8 cellular contexts compared by ENCODE assay signal in the genomic region with DNA sequence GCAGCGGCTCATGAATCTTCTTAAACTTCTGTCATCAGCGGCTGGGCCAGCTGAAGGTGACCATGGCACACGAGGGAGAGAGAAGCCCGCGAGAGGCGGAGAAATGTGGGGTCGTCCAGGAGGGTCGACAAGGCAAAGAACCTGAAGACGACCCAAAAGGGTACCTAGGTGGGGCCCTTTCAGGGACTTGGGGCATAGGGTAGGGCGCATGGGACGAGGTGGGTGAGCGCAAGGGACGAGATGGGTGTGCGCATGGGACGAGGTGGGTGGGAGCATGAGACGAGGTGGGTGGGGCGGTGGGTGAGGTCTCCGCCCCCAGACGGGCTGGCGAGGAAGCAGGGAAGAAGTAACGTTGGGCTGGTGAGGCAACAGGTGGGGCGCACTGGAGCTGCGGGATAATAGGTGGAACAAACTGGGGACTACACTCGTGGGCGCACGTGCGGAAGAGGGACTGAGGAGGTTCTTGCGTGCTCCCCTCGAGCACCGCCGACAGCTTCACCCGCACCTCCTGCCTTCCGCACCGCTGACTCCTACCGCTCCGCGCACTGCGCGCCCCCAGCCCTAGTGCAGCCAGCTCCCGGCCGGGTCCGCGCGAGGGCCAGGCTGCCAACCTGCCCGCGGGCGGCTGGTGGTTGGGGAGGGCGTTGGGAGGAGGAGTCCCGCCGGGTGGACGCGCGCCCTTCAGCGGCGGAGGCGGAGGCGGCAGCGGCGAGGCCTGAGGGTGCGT. TPM values are rescaled to one million over a fixed set of nuclear protein-coding genes. Genes with fewer than 3 reads are reported as not detected.
DNase-seq lines count a peak whose midpoint lies in the region; ATAC-seq and TF ChIP-seq lines count a peak whose summit lies in the region.

No MANE protein-coding gene starts in this region.

- no peak overlapping the region for H3K4ac ChIP-seq in neuronal stem cell (ENCODE audit: low read length)

- no peaks in the 10 kb centered on the region for H3K79me1 ChIP-seq in neuronal stem cell (ENCODE audit: low read depth, low read length)

- peak overlapping the region; percentile 100 for H3K27ac ChIP-seq in foreskin keratinocyte
- H3K27ac ChIP-seq in neuronal stem cell (replicated peaks; ENCODE audit: low read length) = no peak overlapping the region

- peaks cover 13% of the 10 kb centered on the region for H3K27me3 Mint-ChIP-seq in activated T-cell treated with anti-CD3 and anti-CD28 coated beads, Interleukin-2, amount 50 U/mL, for 4 hours (ENCODE audit: low read depth)

- peak overlapping the region; percentile 85 for H3K23ac ChIP-seq in neuronal stem cell (ENCODE audit: low read depth, low read length, poor library complexity)

- peak overlapping the region; percentile 84 for H3K4me3 Mint-ChIP-seq in activated T-cell treated with anti-CD3 and anti-CD28 coated beads, Interleukin-2, amount 50 U/mL, for 4 hours

- no peak overlapping the region for H2BK15ac ChIP-seq in neuronal stem cell (ENCODE audit: low read length)

- TF ChIP-seq CTCF in foreskin keratinocyte (conservative IDR thresholded peaks at IDR 0.05) = peak; percentile 30

- H4K8ac ChIP-seq in neuronal stem cell (ENCODE audit: low read depth, low read length) = no peak overlapping the region

- no peaks in the 10 kb centered on the region for H3K36me3 Mint-ChIP-seq in activated T-cell treated with anti-CD3 and anti-CD28 coated beads, Interleukin-2, amount 50 U/mL, for 4 hours (ENCODE audit: insufficient read depth)

- H3K9ac ChIP-seq in neuronal stem cell (ENCODE audit: low read depth, low read length, poor library complexity) = peak overlapping the region; percentile 95

- ATAC-seq in GM21360 (IDR thresholded peaks at IDR 0.05; ENCODE audit: unreplicated experiment) (peak; percentile 59), foreskin keratinocyte (peak; percentile 72), GM18519 (IDR thresholded peaks at IDR 0.05; ENCODE audit: low FRiP score, unreplicated experiment) (no peak)
- peak; percentile 59 to 61 for ATAC-seq in activated T-cell treated with anti-CD3 and anti-CD28 coated beads, Interleukin-2, amount 50 U/mL, for 4 hours

- H3K4me2 ChIP-seq in neuronal stem cell (ENCODE audit: insufficient read depth, low read length, poor library complexity, severe bottlenecking) = peak overlapping the region; percentile 94

- no peak overlapping the region for H2AK5ac ChIP-seq in neuronal stem cell (ENCODE audit: low read depth, low read length)

- peak overlapping the region; percentile 31 for H2BK120ac ChIP-seq in neuronal stem cell (ENCODE audit: low read depth, low read length)

- H3K18ac ChIP-seq in neuronal stem cell (ENCODE audit: low read length) = peak overlapping the region; percentile 70

- H3K4me1 Mint-ChIP-seq in activated T-cell treated with anti-CD3 and anti-CD28 coated beads, Interleukin-2, amount 50 U/mL, for 4 hours (ENCODE audit: low read depth) = peaks cover 27% of the 10 kb centered on the region

- H3K4me3 ChIP-seq in neuronal stem cell (ENCODE audit: low read length in 2 of 2) = peak overlapping the region; percentile 52 to 89

- H3K14ac ChIP-seq in neuronal stem cell (ENCODE audit: low read length) = no peak overlapping the region

- peak overlapping the region; percentile 39 for H2BK5ac ChIP-seq in neuronal stem cell (ENCODE audit: low read length)

- WGBS in neuronal stem cell (ENCODE audit: extremely low coverage in 2 of 2, insufficient read length in 2 of 2, insufficient replicate concordance in 1 of 2), 2 donors = no CpG with 5 or more reads among the region's 60 CpGs

- H3K9me3 ChIP-seq in neuronal stem cell (replicated peaks in 1 of 2; ENCODE audit: control insufficient read depth in 2 of 2, insufficient read depth in 1 of 2, low read depth in 1 of 2, low read length in 2 of 2) = peaks cover 0 to 2% of the 10 kb centered on the region in 2 donors

- no peaks in the 10 kb centered on the region for H3K9me3 Mint-ChIP-seq in activated T-cell treated with anti-CD3 and anti-CD28 coated beads, Interleukin-2, amount 50 U/mL, for 4 hours

- H2BK12ac ChIP-seq in neuronal stem cell (ENCODE audit: low read length) = peak overlapping the region; percentile 90

- no peaks in the 10 kb centered on the region for H3K27me3 ChIP-seq in foreskin keratinocyte
- H3K27me3 ChIP-seq in neuronal stem cell (ENCODE audit: control insufficient read depth in 3 of 3, insufficient read depth in 3 of 3, low read depth in 1 of 3, low read length in 3 of 3) = peaks cover 4 to 38% (median 18%) of the 10 kb centered on the region in 3 experiments

- peak overlapping the region; percentile 97 for H2AFZ ChIP-seq in neuronal stem cell (ENCODE audit: low read length)

- H3K36me3 ChIP-seq in neuronal stem cell (replicated peaks in 1 of 2; ENCODE audit: control insufficient read depth in 2 of 2, insufficient read depth in 2 of 2, low read length in 2 of 2) = no peaks in the 10 kb centered on the region

- H3K4me1 ChIP-seq in foreskin keratinocyte = peaks cover 10% of the 10 kb centered on the region
- peaks cover 2 to 3% of the 10 kb centered on the region in 2 donors for H3K4me1 ChIP-seq in neuronal stem cell (ENCODE audit: control insufficient read depth in 2 of 2, insufficient read depth in 1 of 2, low read depth in 1 of 2, low read length in 2 of 2)

- H4K91ac ChIP-seq in neuronal stem cell (ENCODE audit: low read depth, low read length, poor library complexity) = no peak overlapping the region

- DNase-seq in DMS114 treated with DMSO at 0.1 percent for 48 hours (lab: John Stamatoyannopoulos, UW; ENCODE audit: unreplicated experiment) (peak; percentile 58), HS-5 (ENCODE audit: low read depth) (peak; percentile 60), NOMO-1 (lab: John Stamatoyannopoulos, UW; ENCODE audit: unreplicated experiment in 2 of 2) (peak; percentile 83 to 86), foreskin keratinocyte (peak; percentile 75 to 87), neuronal stem cell (ENCODE audit: low spot score) (peak; percentile 52)
- DNase-seq in activated T-cell treated with anti-CD3 and anti-CD28 coated beads, Interleukin-2, amount 50 U/mL, for 4 hours = peak; percentile 22

RNA-seq across cellular contexts. Expression of a gene that starts 23.2 kb away (rescaled TPM):
- not detected for total RNA-seq in activated T-cell treated with anti-CD3 and anti-CD28 coated beads, Interleukin-2, amount 50 U/mL, for 4 hours
- total RNA-seq in foreskin keratinocyte = not detected in 2 replicates
- polyA plus RNA-seq in foreskin keratinocyte = 0.08 TPM in 1 of 2 replicates, not detected in the other
- 1.4 TPM for polyA plus RNA-seq in neuronal stem cell (2013, experiment 1 of 2)
- 1.6 TPM for polyA plus RNA-seq in neuronal stem cell (2013, experiment 2 of 2)

Comparison
In these comparisons a context has a peak if more than half of its experiments do, and no peak if none do; other contexts are left out.
1. DNase-seq: peak in every context shown above with its lines; median percentile 84 in NOMO-1; 81 in foreskin keratinocyte; 60 in HS-5; 58 in DMS114 treated with DMSO at 0.1 percent for 48 hours; 52 in neuronal stem cell; 22 in activated T-cell treated with anti-CD3 and anti-CD28 coated beads, Interleukin-2, amount 50 U/mL, for 4 hours.